Comparison of ENCODE assay signal across 9 cellular contexts in the genomic region with DNA sequence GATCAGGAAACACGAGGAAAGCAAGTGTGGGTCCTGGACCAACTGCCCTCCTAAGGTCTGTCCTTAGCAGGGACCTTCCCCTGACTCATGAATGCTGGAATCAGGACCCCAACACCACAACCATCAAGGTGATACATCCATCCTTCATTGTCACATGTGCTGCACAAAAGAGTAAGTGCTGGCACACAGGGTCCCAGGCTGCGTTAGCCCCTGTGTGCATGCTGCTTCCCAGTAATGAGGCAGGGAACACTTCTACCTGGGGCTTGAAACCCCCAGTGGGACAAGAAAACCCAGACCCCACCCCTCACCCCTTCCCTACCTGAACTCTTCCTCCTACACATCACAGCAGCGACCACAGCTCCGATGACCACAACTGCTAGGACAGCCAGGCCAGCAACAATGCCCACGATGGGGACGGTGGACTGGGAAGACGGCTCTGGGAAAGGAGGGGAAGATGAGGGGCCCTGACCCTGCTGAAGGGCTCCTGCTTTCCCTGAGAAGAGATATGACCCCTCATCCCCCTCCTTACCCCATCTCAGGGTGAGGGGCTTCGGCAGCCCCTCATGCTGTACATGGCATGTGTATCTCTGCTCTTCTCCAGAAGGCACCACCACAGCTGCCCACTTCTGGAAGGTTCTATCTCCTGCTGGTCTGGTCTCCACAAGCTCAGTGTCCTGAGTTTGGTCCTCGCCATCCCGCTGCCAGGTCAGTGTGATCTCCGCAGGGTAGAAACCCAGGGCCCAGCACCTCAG. TPM values are rescaled to one million over a fixed set of nuclear protein-coding genes. Genes with fewer than 3 reads are reported as not detected.
DNase-seq lines count a peak whose midpoint lies in the region; TF ChIP-seq lines count a peak whose summit lies in the region.
"Had no signal": no experiment of that assay in that cellular context is flagged by ENCODE, and none has a peak within 500 bp of the region (broad histone marks: within the 10 kb centered on the region; RNA-seq: fewer than 3 reads in every experiment).

No MANE protein-coding gene starts in this region.

- peak overlapping the region; percentile 19 to 42 for H3K9ac ChIP-seq in stomach smooth muscle (ENCODE audit: low read length in 2 of 2)

- H3K9me3 ChIP-seq in stomach smooth muscle (ENCODE audit: control insufficient read depth in 2 of 2, low read length in 2 of 2) = no peaks in the 10 kb centered on the region
- no peaks in the 10 kb centered on the region for H3K9me3 ChIP-seq in sigmoid colon

- H3K27me3 Mint-ChIP-seq in activated naive CD4-positive, alpha-beta T cell treated with anti-CD3 and anti-CD28 coated beads for 36 hours (ENCODE audit: low read depth) = no peaks in the 10 kb centered on the region
- H3K27me3 Mint-ChIP-seq in activated T-cell treated with anti-CD3 and anti-CD28 coated beads, Interleukin-2, amount 50 U/mL, for 24 hours = no peaks in the 10 kb centered on the region

- peak overlapping the region; percentile 97 for H3K4me3 Mint-ChIP-seq in activated naive CD4-positive, alpha-beta T cell treated with anti-CD3 and anti-CD28 coated beads for 36 hours
- H3K4me3 Mint-ChIP-seq in activated T-cell treated with anti-CD3 and anti-CD28 coated beads, Interleukin-2, amount 50 U/mL, for 24 hours = peak overlapping the region; percentile 93

- H3K4me1 ChIP-seq in stomach smooth muscle (ENCODE audit: control insufficient read depth, insufficient read depth, low read length) (peaks cover 16% of the 10 kb centered on the region), sigmoid colon (peaks cover 0 to 16% (median 15%) of the 10 kb centered on the region in 4 donors)

- peaks cover 41% of the 10 kb centered on the region for H3K36me3 Mint-ChIP-seq in activated naive CD4-positive, alpha-beta T cell treated with anti-CD3 and anti-CD28 coated beads for 36 hours (ENCODE audit: low read depth)
- peaks cover 57% of the 10 kb centered on the region for H3K36me3 Mint-ChIP-seq in activated T-cell treated with anti-CD3 and anti-CD28 coated beads, Interleukin-2, amount 50 U/mL, for 24 hours (ENCODE audit: low read depth)

- H3K27ac Mint-ChIP-seq in activated naive CD4-positive, alpha-beta T cell treated with anti-CD3 and anti-CD28 coated beads for 36 hours = peak overlapping the region; percentile 90
- H3K27ac Mint-ChIP-seq in activated T-cell treated with anti-CD3 and anti-CD28 coated beads, Interleukin-2, amount 50 U/mL, for 24 hours = peak overlapping the region; percentile 97

- CTCF ChIA-PET in activated naive CD4-positive, alpha-beta T cell treated with anti-CD3 and anti-CD28 coated beads for 36 hours (lab: Charles Lee) = interaction anchor here (2.4 kb wide), 1 partner anchor 12 kb away, joined by 11 read pairs; no protein-coding TSS in a partner anchor

- WGBS in lower leg skin, 2 donors = 63 to 77% methylated on average over 11 of the region's 11 CpGs
- 63 to 70% methylated on average over 11 of the region's 11 CpGs for WGBS in sigmoid colon, 2 donors

- H3K4me3 ChIP-seq in lower leg skin (ENCODE audit: low read depth, poor library complexity, severe bottlenecking) = peak overlapping the region; percentile 9
- H3K4me3 ChIP-seq in stomach smooth muscle (ENCODE audit: low read length in 2 of 2) = peak overlapping the region; percentile 63 to 70
- peak overlapping the region in 2 of 4 donors; percentile 63 to 68 for H3K4me3 ChIP-seq in sigmoid colon

- H3K27me3 ChIP-seq in stomach smooth muscle (ENCODE audit: control insufficient read depth in 1 of 2, insufficient read depth in 2 of 2, low read length in 2 of 2) (no peaks in the 10 kb centered on the region), sigmoid colon (no peaks in the 10 kb centered on the region)

- no peak for TF ChIP-seq EP300 in sigmoid colon (IDR thresholded peaks at IDR 0.05)

- H3K9me3 Mint-ChIP-seq in activated naive CD4-positive, alpha-beta T cell treated with anti-CD3 and anti-CD28 coated beads for 36 hours = no peaks in the 10 kb centered on the region
- no peaks in the 10 kb centered on the region for H3K9me3 Mint-ChIP-seq in activated T-cell treated with anti-CD3 and anti-CD28 coated beads, Interleukin-2, amount 50 U/mL, for 24 hours

- intact Hi-C loops in activated naive CD4-positive, alpha-beta T cell treated with anti-CD3 and anti-CD28 coated beads for 36 hours (cut with micrococcal nuclease) = no loop called here
- intact Hi-C loops in lower leg skin (cut with DNase I; ENCODE audit: low total_unique reads) (loop anchor here (10.0 kb wide), 1 partner anchor 80 kb away; the partner anchor contains the start of gene HLA-C), sigmoid colon (cut with DNase I) (no loop called here), posterior cingulate gyrus (cut with DNase I) (no loop called here)

- H3K36me3 ChIP-seq in stomach smooth muscle (ENCODE audit: control insufficient read depth in 2 of 2, insufficient read depth in 2 of 2, low read length in 2 of 2) (peaks cover 7 to 15% of the 10 kb centered on the region in 2 donors), sigmoid colon (peaks cover 0 to 5% (median 2%) of the 10 kb centered on the region in 4 donors)

- DNase-seq in activated naive CD4-positive, alpha-beta T cell treated with anti-CD3 and anti-CD28 coated beads for 36 hours = no peak
- DNase-seq in activated naive CD4-positive, alpha-beta T cell treated with Interleukin-2 at 50 U/mL for 16 hours = no peak
- peak; percentile 49 for DNase-seq in activated T-cell treated with anti-CD3 and anti-CD28 coated beads, Interleukin-2, amount 50 U/mL, for 24 hours
- DNase-seq in lower leg skin (ENCODE audit: low spot score in 2 of 2) = no peak
- DNase-seq in sigmoid colon = no peak
- DNase-seq in globus pallidus (ENCODE audit: low spot score) = no peak
- no peak for DNase-seq in posterior cingulate gyrus
- DNase-seq: NCI-H1417 had no signal

- TF ChIP-seq CTCF in lower leg skin (IDR thresholded peaks at IDR 0.05) = no peak
- no peak for TF ChIP-seq CTCF in sigmoid colon (IDR thresholded peaks at IDR 0.05)

- H3K4me1 Mint-ChIP-seq in activated naive CD4-positive, alpha-beta T cell treated with anti-CD3 and anti-CD28 coated beads for 36 hours (ENCODE audit: low read depth) = peaks cover 54% of the 10 kb centered on the region
- peaks cover 80% of the 10 kb centered on the region for H3K4me1 Mint-ChIP-seq in activated T-cell treated with anti-CD3 and anti-CD28 coated beads, Interleukin-2, amount 50 U/mL, for 24 hours (ENCODE audit: low read depth)

- H3K27ac ChIP-seq in stomach smooth muscle (ENCODE audit: low read length) = no peak overlapping the region
- H3K27ac ChIP-seq in sigmoid colon = no peak overlapping the region

- TF ChIP-seq POLR2A in lower leg skin (IDR thresholded peaks at IDR 0.05) (no peak), sigmoid colon (IDR thresholded peaks at IDR 0.05) (no peak)

RNA-seq across cellular contexts. Expression of gene HLA-B, which starts 2.0 kb away (rescaled TPM):
- 1,000 to 10,000 TPM; 3,225 to 3,295 TPM for total RNA-seq in activated naive CD4-positive, alpha-beta T cell treated with anti-CD3 and anti-CD28 coated beads for 36 hours
- 1,000 to 10,000 TPM; 1,061 to 2,090 (median 1,325) TPM for total RNA-seq in lower leg skin
- total RNA-seq in sigmoid colon = 100 to 1,000 TPM; 346 to 491 (median 365) TPM
- 1,000 to 10,000 TPM in 2 of 3 donors, 100 to 1,000 TPM in 1; 279 to 3,047 (median 1,275) TPM for polyA plus RNA-seq in sigmoid colon

RNA-seq across cellular contexts. Expression of gene MICA, which starts 48.4 kb away (rescaled TPM):
- total RNA-seq in activated naive CD4-positive, alpha-beta T cell treated with anti-CD3 and anti-CD28 coated beads for 36 hours = 10 to 100 TPM; 10.2 to 10.4 TPM
- total RNA-seq in lower leg skin (10 to 100 TPM in 3 of 4 donors, 1 to 10 TPM in 1; 7.7 to 21.7 (median 13.9) TPM), sigmoid colon (10 to 100 TPM; 18.6 to 46.5 (median 27.2) TPM)
- polyA plus RNA-seq in sigmoid colon = 10 to 100 TPM; 13.2 to 24.0 (median 20.3) TPM
